Comparison of ENCODE assay signal across 12 cellular contexts in genomic region chr17:49214665-49215360, GRCh38. TPM values are rescaled to one million over a fixed set of nuclear protein-coding genes. Genes with fewer than 3 reads are reported as not detected.
DNase-seq lines count a peak whose midpoint lies in the region; ATAC-seq and TF ChIP-seq lines count a peak whose summit lies in the region.
"Had no signal": no experiment of that assay in that cellular context is flagged by ENCODE, and none has a peak within 500 bp of the region (broad histone marks: within the 10 kb centered on the region; RNA-seq: fewer than 3 reads in every experiment).

No MANE protein-coding gene starts in this region.

- intact Hi-C loops in left ventricle myocardium inferior (cut with micrococcal nuclease): no loop called here
- intact Hi-C loops in cardiac septum (cut with DNase I): no loop called here
- intact Hi-C loops in activated T-helper 1 cell treated with anti-CD3 and anti-CD28 coated beads, Interleukin-12 subunit alpha, Interleukin-12 subunit beta, Interleukin-2, Interleukin-4 antibody, amounts not matched to agents 30 ng/mL and 10 ng/mL and 1 ng/mL, durations not matched to agents 14 hours and 24 hours and 36 hours (cut with micrococcal nuclease): no loop called here
- intact Hi-C loops in right lobe of liver (cut with DNase I): no loop called here
- intact Hi-C loops in upper lobe of right lung (cut with DNase I): no loop called here

- H3K4me1 ChIP-seq in left ventricle myocardium inferior (peaks cover 81% of the 10 kb centered on the region), right lobe of liver (no peaks in the 10 kb centered on the region), upper lobe of right lung (peaks cover 57% of the 10 kb centered on the region)

- H3K27ac ChIP-seq in left ventricle myocardium inferior (replicated peaks) (peak overlapping the region; percentile 90), right lobe of liver (peak overlapping the region in 2 of 3 donors; percentile 17 to 40), upper lobe of right lung (peak overlapping the region; percentile 42)
- H3K27ac ChIP-seq: thoracic aorta had no signal

- no peak for ATAC-seq in right lobe of liver
- ATAC-seq in upper lobe of right lung: no peak
- ATAC-seq in GM21360 (IDR thresholded peaks at IDR 0.05; ENCODE audit: unreplicated experiment): no peak
- ATAC-seq: HCT116 had no signal

- H3K9me3 ChIP-seq in left ventricle myocardium inferior (replicated peaks): no peaks in the 10 kb centered on the region
- no peaks in the 10 kb centered on the region for H3K9me3 ChIP-seq in right lobe of liver
- H3K9me3 ChIP-seq in upper lobe of right lung: no peaks in the 10 kb centered on the region
- H3K9me3 ChIP-seq: thoracic aorta had no signal

- peak overlapping the region; percentile 79 for H3K4me3 Mint-ChIP-seq in activated T-helper 1 cell treated with anti-CD3 and anti-CD28 coated beads, Interleukin-12 subunit alpha, Interleukin-12 subunit beta, Interleukin-2, Interleukin-4 antibody, amounts not matched to agents 30 ng/mL and 10 ng/mL and 1 ng/mL, durations not matched to agents 14 hours and 24 hours and 36 hours

- TF ChIP-seq POLR2A in right lobe of liver (IDR thresholded peaks at IDR 0.05): no peak

- H3K27me3 ChIP-seq in left ventricle myocardium inferior (ENCODE audit: low read depth) (peaks cover 38% of the 10 kb centered on the region), right lobe of liver (no peaks in the 10 kb centered on the region), upper lobe of right lung (no peaks in the 10 kb centered on the region)

- no peaks in the 10 kb centered on the region for H3K9me3 Mint-ChIP-seq in activated T-helper 1 cell treated with anti-CD3 and anti-CD28 coated beads, Interleukin-12 subunit alpha, Interleukin-12 subunit beta, Interleukin-2, Interleukin-4 antibody, amounts not matched to agents 30 ng/mL and 10 ng/mL and 1 ng/mL, durations not matched to agents 14 hours and 24 hours and 36 hours

- no peaks in the 10 kb centered on the region for H3K27me3 Mint-ChIP-seq in activated T-helper 1 cell treated with anti-CD3 and anti-CD28 coated beads, Interleukin-12 subunit alpha, Interleukin-12 subunit beta, Interleukin-2, Interleukin-4 antibody, amounts not matched to agents 30 ng/mL and 10 ng/mL and 1 ng/mL, durations not matched to agents 14 hours and 24 hours and 36 hours (ENCODE audit: insufficient read depth)

- peaks cover 84% of the 10 kb centered on the region for H3K4me1 Mint-ChIP-seq in activated T-helper 1 cell treated with anti-CD3 and anti-CD28 coated beads, Interleukin-12 subunit alpha, Interleukin-12 subunit beta, Interleukin-2, Interleukin-4 antibody, amounts not matched to agents 30 ng/mL and 10 ng/mL and 1 ng/mL, durations not matched to agents 14 hours and 24 hours and 36 hours (ENCODE audit: low read depth)

- 42% methylated on average over 12 of the region's 12 CpGs for WGBS in right lobe of liver (ENCODE audit: insufficient coverage, low coverage, low lambda C conversion rate, missing lambda C conversion rate)

- H3K4me3 ChIP-seq in left ventricle myocardium inferior: peak overlapping the region; percentile 68
- no peak overlapping the region for H3K4me3 ChIP-seq in right lobe of liver
- H3K4me3 ChIP-seq in upper lobe of right lung: peak overlapping the region; percentile 10
- H3K4me3 ChIP-seq: thoracic aorta had no signal

- H3K36me3 ChIP-seq in left ventricle myocardium inferior: no peaks in the 10 kb centered on the region
- no peaks in the 10 kb centered on the region for H3K36me3 ChIP-seq in right lobe of liver
- no peaks in the 10 kb centered on the region for H3K36me3 ChIP-seq in upper lobe of right lung
- H3K36me3 ChIP-seq: thoracic aorta had no signal

- H3K36me3 Mint-ChIP-seq in activated T-helper 1 cell treated with anti-CD3 and anti-CD28 coated beads, Interleukin-12 subunit alpha, Interleukin-12 subunit beta, Interleukin-2, Interleukin-4 antibody, amounts not matched to agents 30 ng/mL and 10 ng/mL and 1 ng/mL, durations not matched to agents 14 hours and 24 hours and 36 hours (ENCODE audit: low read depth): peaks cover 38% of the 10 kb centered on the region

- TF ChIP-seq CTCF in left ventricle myocardium inferior (IDR thresholded peaks at IDR 0.05; ENCODE audit: borderline replicate concordance) (no peak), right lobe of liver (IDR thresholded peaks at IDR 0.05) (no peak), upper lobe of right lung (IDR thresholded peaks at IDR 0.05) (no peak)

- H3K27ac Mint-ChIP-seq in activated T-helper 1 cell treated with anti-CD3 and anti-CD28 coated beads, Interleukin-12 subunit alpha, Interleukin-12 subunit beta, Interleukin-2, Interleukin-4 antibody, amounts not matched to agents 30 ng/mL and 10 ng/mL and 1 ng/mL, durations not matched to agents 14 hours and 24 hours and 36 hours: peak overlapping the region; percentile 92

- DNase-seq in left ventricle myocardium inferior (no peak), cardiac septum (ENCODE audit: low spot score) (no peak), right lobe of liver (no peak), upper lobe of right lung (peak; percentile 70), NCI-H774 (lab: John Stamatoyannopoulos, UW) (no peak)
- DNase-seq in activated T-helper 1 cell treated with anti-CD3 and anti-CD28 coated beads, Interleukin-12 subunit alpha, Interleukin-12 subunit beta, Interleukin-2, Interleukin-4 antibody, amounts not matched to agents 30 ng/mL and 10 ng/mL and 1 ng/mL, durations not matched to agents 14 hours and 24 hours and 36 hours (ENCODE audit: low spot score): no peak
- no peak for DNase-seq in stimulated activated CD4-positive, alpha-beta T cell treated with anti-CD3 and anti-CD28 coated beads, Interleukin-2, amount 100 ng/mL, for 24 hours
- DNase-seq: NCI-H524 treated with DMSO at 0.1 percent for 48 hours had no signal

RNA-seq across cellular contexts. Expression of gene ABI3, which starts 4.3 kb away (rescaled TPM):
- 4.9 TPM for total RNA-seq in left ventricle myocardium inferior
- total RNA-seq in cardiac septum: 6.0 TPM
- 32.8 and 33.0 TPM in 2 replicates for total RNA-seq in activated T-helper 1 cell treated with anti-CD3 and anti-CD28 coated beads, Interleukin-12 subunit alpha, Interleukin-12 subunit beta, Interleukin-2, Interleukin-4 antibody, amounts not matched to agents 30 ng/mL and 10 ng/mL and 1 ng/mL, durations not matched to agents 14 hours and 24 hours and 36 hours
- total RNA-seq in right lobe of liver: 1 to 10 TPM; 3.0 to 9.7 (median 3.8) TPM
- total RNA-seq in upper lobe of right lung: 31.5 TPM

RNA-seq across cellular contexts. Expression of gene GNGT2, which starts 4.4 kb away (rescaled TPM):
- total RNA-seq in left ventricle myocardium inferior (2.2 TPM), cardiac septum (1.2 TPM), right lobe of liver (1 to 10 TPM in 4 of 6 experiments, under 1 TPM in 2; 0.61 to 1.6 (median 1.2) TPM), upper lobe of right lung (8.5 TPM)
- 16.5 and 18.4 TPM in 2 replicates for total RNA-seq in activated T-helper 1 cell treated with anti-CD3 and anti-CD28 coated beads, Interleukin-12 subunit alpha, Interleukin-12 subunit beta, Interleukin-2, Interleukin-4 antibody, amounts not matched to agents 30 ng/mL and 10 ng/mL and 1 ng/mL, durations not matched to agents 14 hours and 24 hours and 36 hours

RNA-seq across cellular contexts. Expression of gene PHOSPHO1, which starts 15.8 kb away (rescaled TPM):
- total RNA-seq in left ventricle myocardium inferior (0.52 TPM), cardiac septum (3.8 TPM), right lobe of liver (under 1 TPM in 4 of 6 experiments, not detected in 2; 0.16 to 0.71 (median 0.41) TPM), upper lobe of right lung (1.7 TPM)
- 0.37 TPM in 1 of 2 replicates, not detected in the other for total RNA-seq in activated T-helper 1 cell treated with anti-CD3 and anti-CD28 coated beads, Interleukin-12 subunit alpha, Interleukin-12 subunit beta, Interleukin-2, Interleukin-4 antibody, amounts not matched to agents 30 ng/mL and 10 ng/mL and 1 ng/mL, durations not matched to agents 14 hours and 24 hours and 36 hours
- total RNA-seq: T-helper 1 cell treated with Interleukin-12 subunit alpha and Interleukin-12 subunit beta and Interleukin-4 antibody, amounts not matched to agents 30 ng/mL and 1 ng/mL, for 36 hours had no signal

Comparison
In these comparisons a context has a peak if more than half of its experiments do, and no peak if none do; other contexts are left out.
1. H3K27ac ChIP-seq: peak in every context shown above with its lines; median percentile 90 in left ventricle myocardium inferior; 42 in upper lobe of right lung; 28 in right lobe of liver.
2. H3K4me3 ChIP-seq: peak in left ventricle myocardium inferior (single experiment) and upper lobe of right lung (single experiment); none in right lobe of liver (0 of 3).